ENCODE assay signal across 1 cellular context in the genomic region with DNA sequence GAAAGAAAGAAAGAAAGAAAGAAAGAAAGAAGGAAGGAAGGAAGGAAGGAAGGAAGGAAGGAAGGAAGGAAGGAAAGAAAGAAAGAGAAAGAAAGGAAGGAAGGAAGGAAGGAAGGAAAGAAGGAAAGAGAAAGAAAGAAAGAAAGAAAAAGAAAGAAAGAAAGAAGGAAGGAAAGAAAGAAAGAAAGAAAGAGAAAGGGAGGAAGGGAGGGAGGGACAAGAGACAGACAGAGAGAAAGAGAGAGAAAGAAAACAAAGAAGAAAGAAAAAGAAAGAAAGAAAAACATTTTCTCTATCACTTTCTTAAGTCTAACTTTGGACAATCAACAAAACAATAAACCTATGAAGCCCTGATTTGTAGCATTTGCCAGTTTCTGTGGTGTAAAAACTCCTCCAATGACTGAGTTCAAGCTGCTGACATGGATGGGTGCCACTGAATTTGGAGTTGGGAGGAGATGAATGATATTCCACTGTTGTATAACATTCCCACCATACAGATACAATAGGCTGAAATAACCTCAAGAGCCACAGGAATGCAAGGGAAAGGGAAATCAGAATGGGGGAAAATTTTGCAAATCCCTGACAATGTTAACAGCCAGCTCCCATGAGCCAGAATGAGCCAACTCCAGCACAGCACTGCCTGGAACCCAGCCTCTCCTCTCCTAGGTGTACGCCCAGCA.
TF ChIP-seq lines count a peak whose summit lies in the region.

No MANE protein-coding gene starts in this region.

TF ChIP-seq in IMR-90, 13 proteins besides CTCF, POLR2A, EP300 and RAD21 (continued from another document):
- TF ChIP-seq, protein P1, sequence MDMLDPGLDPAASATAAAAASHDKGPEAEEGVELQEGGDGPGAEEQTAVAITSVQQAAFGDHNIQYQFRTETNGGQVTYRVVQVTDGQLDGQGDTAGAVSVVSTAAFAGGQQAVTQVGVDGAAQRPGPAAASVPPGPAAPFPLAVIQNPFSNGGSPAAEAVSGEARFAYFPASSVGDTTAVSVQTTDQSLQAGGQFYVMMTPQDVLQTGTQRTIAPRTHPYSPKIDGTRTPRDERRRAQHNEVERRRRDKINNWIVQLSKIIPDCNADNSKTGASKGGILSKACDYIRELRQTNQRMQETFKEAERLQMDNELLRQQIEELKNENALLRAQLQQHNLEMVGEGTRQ (IDR thresholded peaks at IDR 0.05; ENCODE audit: low read depth, low read length): no peak
- TF ChIP-seq RCOR1 (IDR thresholded peaks at IDR 0.05; ENCODE audit: insufficient replicate concordance, low read length): no peak
- TF ChIP-seq NFE2L2 (IDR thresholded peaks at IDR 0.05; ENCODE audit: low read depth, low read length): no peak
- TF ChIP-seq BHLHE40 (IDR thresholded peaks at IDR 0.05; ENCODE audit: low read depth, low read length): no peak
- TF ChIP-seq, protein P2, sequence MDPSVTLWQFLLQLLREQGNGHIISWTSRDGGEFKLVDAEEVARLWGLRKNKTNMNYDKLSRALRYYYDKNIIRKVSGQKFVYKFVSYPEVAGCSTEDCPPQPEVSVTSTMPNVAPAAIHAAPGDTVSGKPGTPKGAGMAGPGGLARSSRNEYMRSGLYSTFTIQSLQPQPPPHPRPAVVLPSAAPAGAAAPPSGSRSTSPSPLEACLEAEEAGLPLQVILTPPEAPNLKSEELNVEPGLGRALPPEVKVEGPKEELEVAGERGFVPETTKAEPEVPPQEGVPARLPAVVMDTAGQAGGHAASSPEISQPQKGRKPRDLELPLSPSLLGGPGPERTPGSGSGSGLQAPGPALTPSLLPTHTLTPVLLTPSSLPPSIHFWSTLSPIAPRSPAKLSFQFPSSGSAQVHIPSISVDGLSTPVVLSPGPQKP (IDR thresholded peaks at IDR 0.05; ENCODE audit: borderline replicate concordance, low read depth, low read length): no peak
